Comparison of ENCODE assay signal across 9 cellular contexts in genomic region chr9:19048966-19049871, GRCh38. TPM values are rescaled to one million over a fixed set of nuclear protein-coding genes. Genes with fewer than 3 reads are reported as not detected.
A peak's percentile ranks its signal among the peaks of the same experiment; 100 is the strongest.
DNase-seq lines count a peak whose midpoint lies in the region; ATAC-seq, FAIRE-seq and TF ChIP-seq lines count a peak whose summit lies in the region.
"Had no signal": no experiment of that assay in that cellular context is flagged by ENCODE, and none has a peak within 500 bp of the region (broad histone marks: within the 10 kb centered on the region; RNA-seq: fewer than 3 reads in every experiment).

TSS of gene RRAGA (plus strand) at chr9:19049427. CDS start at chr9:19049660, 233 bp downstream.

- DNase-seq in AG09309 (ENCODE audit: low read depth) (peak; percentile 90), NCI-H2227 treated with DMSO at 0.1 percent for 48 hours (lab: John Stamatoyannopoulos, UW) (peak; percentile 96), bronchial epithelial cell (ENCODE audit: low read depth) (peak; percentile 93), immature natural killer cell (peak; percentile 94 to 96 (median 96)), spleen (peak; percentile 98)

- no peak for FAIRE-seq in bronchial epithelial cell (lab: Jason Lieb, UNC)
- FAIRE-seq: islet of Langerhans had no signal

- no peaks in the 10 kb centered on the region for H3K9me3 Mint-ChIP-seq in immature natural killer cell

- peak; percentile 92 for ATAC-seq in GM18909 (IDR thresholded peaks at IDR 0.05; ENCODE audit: poor library complexity, unreplicated experiment)
- peak; percentile 90 for ATAC-seq in HG03175 (IDR thresholded peaks at IDR 0.05; ENCODE audit: unreplicated experiment)

- H3K4me3 Mint-ChIP-seq in immature natural killer cell, result peak within 1 kb of the TSS; percentile 96 to 99 (median 98)

- H3K27me3 Mint-ChIP-seq in immature natural killer cell (ENCODE audit: low read depth in 3 of 3), result peaks cover 9 to 13% (median 10%) of the 10 kb centered on the region in 3 donors

- H3K36me3 ChIP-seq in bronchial epithelial cell (ENCODE audit: control insufficient read depth, insufficient read depth, low read length), result no peaks in the 10 kb centered on the region
- H3K36me3 ChIP-seq in spleen, result peaks cover 0 to 15% (median 0%) of the 10 kb centered on the region in 6 donors

- intact Hi-C loops in spleen (cut with DNase I; ENCODE audit: low total_unique reads), result loop anchor here (10.0 kb wide), 1 partner anchor 126 kb away; no protein-coding TSS in a partner anchor

- peaks cover 30 to 55% (median 45%) of the 10 kb centered on the region in 6 donors for H3K4me1 ChIP-seq in spleen

- peaks cover 46 to 68% of the 10 kb centered on the region in 2 donors for H3K4me1 Mint-ChIP-seq in immature natural killer cell

- WGBS in spleen, 5 donors, result 0 to 2% (median 0%) methylated on average over 47 to 79 of the region's 79 CpGs

- TF ChIP-seq POLR2A in spleen (IDR thresholded peaks at IDR 0.05), result peak; percentile 22 to 80 (median 35)

- H3K27me3 ChIP-seq in bronchial epithelial cell (ENCODE audit: control insufficient read depth, insufficient read depth, low read length) (no peaks in the 10 kb centered on the region), spleen (replicated peaks in 1 of 7) (no peaks in the 10 kb centered on the region)

- no peaks in the 10 kb centered on the region for H3K9me3 ChIP-seq in spleen

- TF ChIP-seq CTCF in AG09309 (IDR thresholded peaks at IDR 0.05; ENCODE audit: control insufficient read depth, insufficient read depth, low read depth, low read length, missing control alignments) (peak; percentile 93), WI38 (IDR thresholded peaks at IDR 0.05; ENCODE audit: low read depth, low read length) (peak; percentile 84), bronchial epithelial cell (IDR thresholded peaks at IDR 0.05; ENCODE audit: insufficient read depth, low read length, severe bottlenecking) (peak; percentile 86), spleen (IDR thresholded peaks at IDR 0.05 in 8 of 11, conservative IDR thresholded peaks at IDR 0.05 in 3 of 11) (peak; percentile 75 to 95 (median 90))

- H3K36me3 Mint-ChIP-seq in immature natural killer cell, result no peaks in the 10 kb centered on the region

- H3K4me3 ChIP-seq in AG09309 (ENCODE audit: control insufficient read depth, low read depth, low read length) (peak within 1 kb of the TSS; percentile 88), WI38 (ENCODE audit: low read depth, low read length) (peak within 1 kb of the TSS; percentile 93), bronchial epithelial cell (ENCODE audit: low read depth, low read length) (peak within 1 kb of the TSS; percentile 87), spleen (peak within 1 kb of the TSS; percentile 72 to 96 (median 81))

- peak within 1 kb of the TSS; percentile 98 to 99 (median 99) for H3K27ac Mint-ChIP-seq in immature natural killer cell

- H3K27ac ChIP-seq in spleen, result peak within 1 kb of the TSS; percentile 94 to 98 (median 97)

RNA-seq across cellular contexts. Expression of gene RRAGA, which starts in this region (rescaled TPM):
- total RNA-seq in bronchial epithelial cell, result 29.7 and 41.6 TPM in 2 replicates
- polyA plus RNA-seq in immature natural killer cell, result 100 to 1,000 TPM in 1 of 3 donors, 10 to 100 TPM in 2; 73.2 to 103 (median 99.6) TPM
- 10 to 100 TPM; 48.1 to 71.3 (median 52.2) TPM for total RNA-seq in spleen
- 10 to 100 TPM; 47.8 to 67.0 (median 56.2) TPM for polyA plus RNA-seq in spleen

Comparison
In these comparisons a context has a peak if more than half of its experiments do, and no peak if none do; other contexts are left out.
1. Peak in every context shown above with its lines: DNase-seq, ATAC-seq, H3K4me3 ChIP-seq and H3K27ac ChIP-seq.